Comparison of ENCODE assay signal across 1 cellular context in the genomic region with DNA sequence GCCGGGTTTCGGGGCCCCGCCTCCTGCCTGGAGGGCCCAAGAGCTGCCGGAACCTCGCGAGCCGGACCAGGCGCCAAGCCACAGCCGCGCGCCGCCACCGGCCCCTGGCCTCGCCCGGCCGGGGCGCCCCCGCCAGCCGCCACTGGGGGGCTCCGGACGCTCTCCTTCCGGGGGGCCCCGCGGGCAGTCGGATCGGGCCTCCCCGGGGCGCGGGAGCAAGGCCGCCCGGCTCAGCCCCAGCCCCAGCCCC.
A peak's percentile ranks its signal among the peaks of the same experiment; 100 is the strongest.
TF ChIP-seq lines count a peak whose summit lies in the region.

No MANE protein-coding gene starts in this region.

TF ChIP-seq in GM12878, 131 proteins besides CTCF, POLR2A, EP300 and RAD21 (continued from another document and continues in another):
- TF ChIP-seq, protein P1, sequence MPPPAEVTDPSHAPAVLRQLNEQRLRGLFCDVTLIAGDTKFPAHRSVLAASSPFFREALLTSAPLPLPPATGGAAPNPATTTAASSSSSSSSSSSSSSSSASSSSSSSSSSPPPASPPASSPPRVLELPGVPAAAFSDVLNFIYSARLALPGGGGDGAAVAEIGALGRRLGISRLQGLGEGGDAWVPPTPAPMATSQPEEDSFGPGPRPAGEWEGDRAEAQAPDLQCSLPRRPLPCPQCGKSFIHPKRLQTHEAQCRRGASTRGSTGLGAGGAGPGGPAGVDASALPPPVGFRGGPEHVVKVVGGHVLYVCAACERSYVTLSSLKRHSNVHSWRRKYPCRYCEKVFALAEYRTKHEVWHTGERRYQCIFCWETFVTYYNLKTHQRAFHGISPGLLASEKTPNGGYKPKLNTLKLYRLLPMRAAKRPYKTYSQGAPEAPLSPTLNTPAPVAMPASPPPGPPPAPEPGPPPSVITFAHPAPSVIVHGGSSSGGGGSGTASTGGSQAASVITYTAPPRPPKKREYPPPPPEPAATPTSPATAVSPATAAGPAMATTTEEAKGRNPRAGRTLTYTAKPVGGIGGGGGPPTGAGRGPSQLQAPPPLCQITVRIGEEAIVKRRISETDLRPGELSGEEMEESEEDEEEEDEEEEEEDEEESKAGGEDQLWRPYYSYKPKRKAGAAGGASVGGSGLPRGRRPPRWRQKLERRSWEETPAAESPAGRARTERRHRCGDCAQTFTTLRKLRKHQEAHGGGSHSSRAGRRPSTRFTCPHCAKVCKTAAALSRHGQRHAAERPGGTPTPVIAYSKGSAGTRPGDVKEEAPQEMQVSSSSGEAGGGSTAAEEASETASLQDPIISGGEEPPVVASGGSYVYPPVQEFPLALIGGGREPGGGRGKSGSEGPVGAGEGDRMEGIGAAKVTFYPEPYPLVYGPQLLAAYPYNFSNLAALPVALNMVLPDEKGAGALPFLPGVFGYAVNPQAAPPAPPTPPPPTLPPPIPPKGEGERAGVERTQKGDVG (CRISPR knock-in tag; IDR thresholded peaks at IDR 0.05): no peak
- TF ChIP-seq, protein P2, sequence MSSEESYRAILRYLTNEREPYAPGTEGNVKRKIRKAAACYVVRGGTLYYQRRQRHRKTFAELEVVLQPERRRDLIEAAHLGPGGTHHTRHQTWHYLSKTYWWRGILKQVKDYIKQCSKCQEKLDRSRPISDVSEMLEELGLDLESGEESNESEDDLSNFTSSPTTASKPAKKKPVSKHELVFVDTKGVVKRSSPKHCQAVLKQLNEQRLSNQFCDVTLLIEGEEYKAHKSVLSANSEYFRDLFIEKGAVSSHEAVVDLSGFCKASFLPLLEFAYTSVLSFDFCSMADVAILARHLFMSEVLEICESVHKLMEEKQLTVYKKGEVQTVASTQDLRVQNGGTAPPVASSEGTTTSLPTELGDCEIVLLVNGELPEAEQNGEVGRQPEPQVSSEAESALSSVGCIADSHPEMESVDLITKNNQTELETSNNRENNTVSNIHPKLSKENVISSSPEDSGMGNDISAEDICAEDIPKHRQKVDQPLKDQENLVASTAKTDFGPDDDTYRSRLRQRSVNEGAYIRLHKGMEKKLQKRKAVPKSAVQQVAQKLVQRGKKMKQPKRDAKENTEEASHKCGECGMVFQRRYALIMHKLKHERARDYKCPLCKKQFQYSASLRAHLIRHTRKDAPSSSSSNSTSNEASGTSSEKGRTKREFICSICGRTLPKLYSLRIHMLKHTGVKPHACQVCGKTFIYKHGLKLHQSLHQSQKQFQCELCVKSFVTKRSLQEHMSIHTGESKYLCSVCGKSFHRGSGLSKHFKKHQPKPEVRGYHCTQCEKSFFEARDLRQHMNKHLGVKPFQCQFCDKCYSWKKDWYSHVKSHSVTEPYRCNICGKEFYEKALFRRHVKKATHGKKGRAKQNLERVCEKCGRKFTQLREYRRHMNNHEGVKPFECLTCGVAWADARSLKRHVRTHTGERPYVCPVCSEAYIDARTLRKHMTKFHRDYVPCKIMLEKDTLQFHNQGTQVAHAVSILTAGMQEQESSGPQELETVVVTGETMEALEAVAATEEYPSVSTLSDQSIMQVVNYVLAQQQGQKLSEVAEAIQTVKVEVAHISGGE (CRISPR knock-in tag; IDR thresholded peaks at IDR 0.05): no peak
- TF ChIP-seq, protein P3, sequence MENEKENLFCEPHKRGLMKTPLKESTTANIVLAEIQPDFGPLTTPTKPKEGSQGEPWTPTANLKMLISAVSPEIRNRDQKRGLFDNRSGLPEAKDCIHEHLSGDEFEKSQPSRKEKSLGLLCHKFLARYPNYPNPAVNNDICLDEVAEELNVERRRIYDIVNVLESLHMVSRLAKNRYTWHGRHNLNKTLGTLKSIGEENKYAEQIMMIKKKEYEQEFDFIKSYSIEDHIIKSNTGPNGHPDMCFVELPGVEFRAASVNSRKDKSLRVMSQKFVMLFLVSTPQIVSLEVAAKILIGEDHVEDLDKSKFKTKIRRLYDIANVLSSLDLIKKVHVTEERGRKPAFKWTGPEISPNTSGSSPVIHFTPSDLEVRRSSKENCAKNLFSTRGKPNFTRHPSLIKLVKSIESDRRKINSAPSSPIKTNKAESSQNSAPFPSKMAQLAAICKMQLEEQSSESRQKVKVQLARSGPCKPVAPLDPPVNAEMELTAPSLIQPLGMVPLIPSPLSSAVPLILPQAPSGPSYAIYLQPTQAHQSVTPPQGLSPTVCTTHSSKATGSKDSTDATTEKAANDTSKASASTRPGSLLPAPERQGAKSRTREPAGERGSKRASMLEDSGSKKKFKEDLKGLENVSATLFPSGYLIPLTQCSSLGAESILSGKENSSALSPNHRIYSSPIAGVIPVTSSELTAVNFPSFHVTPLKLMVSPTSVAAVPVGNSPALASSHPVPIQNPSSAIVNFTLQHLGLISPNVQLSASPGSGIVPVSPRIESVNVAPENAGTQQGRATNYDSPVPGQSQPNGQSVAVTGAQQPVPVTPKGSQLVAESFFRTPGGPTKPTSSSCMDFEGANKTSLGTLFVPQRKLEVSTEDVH (IDR thresholded peaks at IDR 0.05; ENCODE audit: low read depth, partially characterized antibody): no peak
- TF ChIP-seq GABPA (IDR thresholded peaks at IDR 0.05; ENCODE audit: low read depth) (no peak), YBX1 (IDR thresholded peaks at IDR 0.05) (no peak), NFIC (IDR thresholded peaks at IDR 0.05; ENCODE audit: low read depth, low read length) (no peak), FOXK2 (IDR thresholded peaks at IDR 0.05) (no peak), NR2C1 (IDR thresholded peaks at IDR 0.05) (no peak), POLR2AphosphoS2 (IDR thresholded peaks at IDR 0.05; ENCODE audit: low read depth, low read length) (no peak), SUZ12 (IDR thresholded peaks at IDR 0.05; ENCODE audit: unreplicated experiment) (no peak), ZNF274 (IDR thresholded peaks at IDR 0.05; ENCODE audit: insufficient read depth, insufficient read length) (no peak), BHLHE40 (IDR thresholded peaks at IDR 0.05; ENCODE audit: borderline replicate concordance in 1 of 2, low read depth in 2 of 2, low read length in 1 of 2) (peak; percentile 33 to 37; a peak in 1 of 4 replicates), ZSCAN29 (IDR thresholded peaks at IDR 0.05) (0 out of 2 replicates have a peak, but pooled peaks have one; percentile 67), MTA2 (IDR thresholded peaks at IDR 0.05; ENCODE audit: low read depth) (no peak), SMC3 (IDR thresholded peaks at IDR 0.05; ENCODE audit: borderline replicate concordance, low read length) (no peak), RCOR1 (conservative IDR thresholded peaks at IDR 0.05; ENCODE audit: low read depth, low read length) (no peak), TCF7 (IDR thresholded peaks at IDR 0.05; ENCODE audit: borderline replicate concordance) (no peak), DPF2 (IDR thresholded peaks at IDR 0.05) (no peak), HDGF (IDR thresholded peaks at IDR 0.05) (no peak), ZNF24 (IDR thresholded peaks at IDR 0.05) (no peak), SP1 (IDR thresholded peaks at IDR 0.05; ENCODE audit: low read depth, low read length) (peak; percentile 0), NFXL1 (IDR thresholded peaks at IDR 0.05; ENCODE audit: borderline replicate concordance) (no peak), CEBPB (IDR thresholded peaks at IDR 0.05; ENCODE audit: borderline replicate concordance in 1 of 2, low read depth in 2 of 2, low read length in 2 of 2) (no peak), FOS (IDR thresholded peaks at IDR 0.05; ENCODE audit: borderline replicate concordance, extremely low read depth, insufficient read length) (no peak), BACH1 (IDR thresholded peaks at IDR 0.05; ENCODE audit: borderline replicate concordance) (peak; percentile 48), CREB1 (IDR thresholded peaks at IDR 0.05; ENCODE audit: low read depth) (no peak), MEF2B (IDR thresholded peaks at IDR 0.05; ENCODE audit: partially characterized antibody, poor library complexity, severe bottlenecking) (no peak)
- TF ChIP-seq, protein P4, sequence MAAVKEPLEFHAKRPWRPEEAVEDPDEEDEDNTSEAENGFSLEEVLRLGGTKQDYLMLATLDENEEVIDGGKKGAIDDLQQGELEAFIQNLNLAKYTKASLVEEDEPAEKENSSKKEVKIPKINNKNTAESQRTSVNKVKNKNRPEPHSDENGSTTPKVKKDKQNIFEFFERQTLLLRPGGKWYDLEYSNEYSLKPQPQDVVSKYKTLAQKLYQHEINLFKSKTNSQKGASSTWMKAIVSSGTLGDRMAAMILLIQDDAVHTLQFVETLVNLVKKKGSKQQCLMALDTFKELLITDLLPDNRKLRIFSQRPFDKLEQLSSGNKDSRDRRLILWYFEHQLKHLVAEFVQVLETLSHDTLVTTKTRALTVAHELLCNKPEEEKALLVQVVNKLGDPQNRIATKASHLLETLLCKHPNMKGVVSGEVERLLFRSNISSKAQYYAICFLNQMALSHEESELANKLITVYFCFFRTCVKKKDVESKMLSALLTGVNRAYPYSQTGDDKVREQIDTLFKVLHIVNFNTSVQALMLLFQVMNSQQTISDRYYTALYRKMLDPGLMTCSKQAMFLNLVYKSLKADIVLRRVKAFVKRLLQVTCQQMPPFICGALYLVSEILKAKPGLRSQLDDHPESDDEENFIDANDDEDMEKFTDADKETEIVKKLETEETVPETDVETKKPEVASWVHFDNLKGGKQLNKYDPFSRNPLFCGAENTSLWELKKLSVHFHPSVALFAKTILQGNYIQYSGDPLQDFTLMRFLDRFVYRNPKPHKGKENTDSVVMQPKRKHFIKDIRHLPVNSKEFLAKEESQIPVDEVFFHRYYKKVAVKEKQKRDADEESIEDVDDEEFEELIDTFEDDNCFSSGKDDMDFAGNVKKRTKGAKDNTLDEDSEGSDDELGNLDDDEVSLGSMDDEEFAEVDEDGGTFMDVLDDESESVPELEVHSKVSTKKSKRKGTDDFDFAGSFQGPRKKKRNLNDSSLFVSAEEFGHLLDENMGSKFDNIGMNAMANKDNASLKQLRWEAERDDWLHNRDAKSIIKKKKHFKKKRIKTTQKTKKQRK (IDR thresholded peaks at IDR 0.05; ENCODE audit: low read depth, low read length): no peak
- TF ChIP-seq, protein P5, sequence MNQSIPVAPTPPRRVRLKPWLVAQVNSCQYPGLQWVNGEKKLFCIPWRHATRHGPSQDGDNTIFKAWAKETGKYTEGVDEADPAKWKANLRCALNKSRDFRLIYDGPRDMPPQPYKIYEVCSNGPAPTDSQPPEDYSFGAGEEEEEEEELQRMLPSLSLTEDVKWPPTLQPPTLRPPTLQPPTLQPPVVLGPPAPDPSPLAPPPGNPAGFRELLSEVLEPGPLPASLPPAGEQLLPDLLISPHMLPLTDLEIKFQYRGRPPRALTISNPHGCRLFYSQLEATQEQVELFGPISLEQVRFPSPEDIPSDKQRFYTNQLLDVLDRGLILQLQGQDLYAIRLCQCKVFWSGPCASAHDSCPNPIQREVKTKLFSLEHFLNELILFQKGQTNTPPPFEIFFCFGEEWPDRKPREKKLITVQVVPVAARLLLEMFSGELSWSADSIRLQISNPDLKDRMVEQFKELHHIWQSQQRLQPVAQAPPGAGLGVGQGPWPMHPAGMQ (IDR thresholded peaks at IDR 0.05; ENCODE audit: borderline replicate concordance): no peak
- TF ChIP-seq, protein P6, sequence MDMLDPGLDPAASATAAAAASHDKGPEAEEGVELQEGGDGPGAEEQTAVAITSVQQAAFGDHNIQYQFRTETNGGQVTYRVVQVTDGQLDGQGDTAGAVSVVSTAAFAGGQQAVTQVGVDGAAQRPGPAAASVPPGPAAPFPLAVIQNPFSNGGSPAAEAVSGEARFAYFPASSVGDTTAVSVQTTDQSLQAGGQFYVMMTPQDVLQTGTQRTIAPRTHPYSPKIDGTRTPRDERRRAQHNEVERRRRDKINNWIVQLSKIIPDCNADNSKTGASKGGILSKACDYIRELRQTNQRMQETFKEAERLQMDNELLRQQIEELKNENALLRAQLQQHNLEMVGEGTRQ (IDR thresholded peaks at IDR 0.05; ENCODE audit: borderline replicate concordance, low read depth, low read length): no peak
- TF ChIP-seq, protein P7, sequence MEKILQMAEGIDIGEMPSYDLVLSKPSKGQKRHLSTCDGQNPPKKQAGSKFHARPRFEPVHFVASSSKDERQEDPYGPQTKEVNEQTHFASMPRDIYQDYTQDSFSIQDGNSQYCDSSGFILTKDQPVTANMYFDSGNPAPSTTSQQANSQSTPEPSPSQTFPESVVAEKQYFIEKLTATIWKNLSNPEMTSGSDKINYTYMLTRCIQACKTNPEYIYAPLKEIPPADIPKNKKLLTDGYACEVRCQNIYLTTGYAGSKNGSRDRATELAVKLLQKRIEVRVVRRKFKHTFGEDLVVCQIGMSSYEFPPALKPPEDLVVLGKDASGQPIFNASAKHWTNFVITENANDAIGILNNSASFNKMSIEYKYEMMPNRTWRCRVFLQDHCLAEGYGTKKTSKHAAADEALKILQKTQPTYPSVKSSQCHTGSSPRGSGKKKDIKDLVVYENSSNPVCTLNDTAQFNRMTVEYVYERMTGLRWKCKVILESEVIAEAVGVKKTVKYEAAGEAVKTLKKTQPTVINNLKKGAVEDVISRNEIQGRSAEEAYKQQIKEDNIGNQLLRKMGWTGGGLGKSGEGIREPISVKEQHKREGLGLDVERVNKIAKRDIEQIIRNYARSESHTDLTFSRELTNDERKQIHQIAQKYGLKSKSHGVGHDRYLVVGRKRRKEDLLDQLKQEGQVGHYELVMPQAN (conservative IDR thresholded peaks at IDR 0.05): 0 out of 2 replicates have a peak, but pooled peaks have one; percentile 36
- TF ChIP-seq, protein P8, sequence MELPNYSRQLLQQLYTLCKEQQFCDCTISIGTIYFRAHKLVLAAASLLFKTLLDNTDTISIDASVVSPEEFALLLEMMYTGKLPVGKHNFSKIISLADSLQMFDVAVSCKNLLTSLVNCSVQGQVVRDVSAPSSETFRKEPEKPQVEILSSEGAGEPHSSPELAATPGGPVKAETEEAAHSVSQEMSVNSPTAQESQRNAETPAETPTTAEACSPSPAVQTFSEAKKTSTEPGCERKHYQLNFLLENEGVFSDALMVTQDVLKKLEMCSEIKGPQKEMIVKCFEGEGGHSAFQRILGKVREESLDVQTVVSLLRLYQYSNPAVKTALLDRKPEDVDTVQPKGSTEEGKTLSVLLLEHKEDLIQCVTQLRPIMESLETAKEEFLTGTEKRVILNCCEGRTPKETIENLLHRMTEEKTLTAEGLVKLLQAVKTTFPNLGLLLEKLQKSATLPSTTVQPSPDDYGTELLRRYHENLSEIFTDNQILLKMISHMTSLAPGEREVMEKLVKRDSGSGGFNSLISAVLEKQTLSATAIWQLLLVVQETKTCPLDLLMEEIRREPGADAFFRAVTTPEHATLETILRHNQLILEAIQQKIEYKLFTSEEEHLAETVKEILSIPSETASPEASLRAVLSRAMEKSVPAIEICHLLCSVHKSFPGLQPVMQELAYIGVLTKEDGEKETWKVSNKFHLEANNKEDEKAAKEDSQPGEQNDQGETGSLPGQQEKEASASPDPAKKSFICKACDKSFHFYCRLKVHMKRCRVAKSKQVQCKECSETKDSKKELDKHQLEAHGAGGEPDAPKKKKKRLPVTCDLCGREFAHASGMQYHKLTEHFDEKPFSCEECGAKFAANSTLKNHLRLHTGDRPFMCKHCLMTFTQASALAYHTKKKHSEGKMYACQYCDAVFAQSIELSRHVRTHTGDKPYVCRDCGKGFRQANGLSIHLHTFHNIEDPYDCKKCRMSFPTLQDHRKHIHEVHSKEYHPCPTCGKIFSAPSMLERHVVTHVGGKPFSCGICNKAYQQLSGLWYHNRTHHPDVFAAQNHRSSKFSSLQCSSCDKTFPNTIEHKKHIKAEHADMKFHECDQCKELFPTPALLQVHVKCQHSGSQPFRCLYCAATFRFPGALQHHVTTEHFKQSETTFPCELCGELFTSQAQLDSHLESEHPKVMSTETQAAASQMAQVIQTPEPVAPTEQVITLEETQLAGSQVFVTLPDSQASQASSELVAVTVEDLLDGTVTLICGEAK (IDR thresholded peaks at IDR 0.05; ENCODE audit: borderline replicate concordance): no peak
- TF ChIP-seq, protein P9, sequence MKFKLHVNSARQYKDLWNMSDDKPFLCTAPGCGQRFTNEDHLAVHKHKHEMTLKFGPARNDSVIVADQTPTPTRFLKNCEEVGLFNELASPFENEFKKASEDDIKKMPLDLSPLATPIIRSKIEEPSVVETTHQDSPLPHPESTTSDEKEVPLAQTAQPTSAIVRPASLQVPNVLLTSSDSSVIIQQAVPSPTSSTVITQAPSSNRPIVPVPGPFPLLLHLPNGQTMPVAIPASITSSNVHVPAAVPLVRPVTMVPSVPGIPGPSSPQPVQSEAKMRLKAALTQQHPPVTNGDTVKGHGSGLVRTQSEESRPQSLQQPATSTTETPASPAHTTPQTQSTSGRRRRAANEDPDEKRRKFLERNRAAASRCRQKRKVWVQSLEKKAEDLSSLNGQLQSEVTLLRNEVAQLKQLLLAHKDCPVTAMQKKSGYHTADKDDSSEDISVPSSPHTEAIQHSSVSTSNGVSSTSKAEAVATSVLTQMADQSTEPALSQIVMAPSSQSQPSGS (IDR thresholded peaks at IDR 0.05; ENCODE audit: low read length): no peak
